1 cellular context compared by ENCODE assay signal in the genomic region with DNA sequence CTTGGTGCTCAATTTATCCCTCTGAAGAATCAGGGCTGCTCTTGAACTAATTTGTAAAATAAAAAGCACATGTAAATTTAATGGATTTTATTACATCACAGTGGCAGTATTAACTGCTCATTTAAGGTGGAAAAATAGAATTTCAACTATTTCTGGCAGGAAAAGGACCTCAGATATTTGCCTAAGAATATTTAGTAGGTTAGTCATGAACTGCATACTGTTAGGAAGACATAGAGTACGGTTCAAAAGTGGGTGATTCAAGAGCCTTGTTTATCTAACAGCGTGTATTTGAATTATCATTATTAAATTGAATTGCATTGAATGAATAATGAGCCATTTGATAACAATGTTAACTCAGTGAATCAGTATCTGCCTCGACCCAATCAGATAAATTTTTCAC.
TF ChIP-seq lines count a peak whose summit lies in the region.

No MANE protein-coding gene starts in this region.

TF ChIP-seq in HepG2, 621 proteins besides CTCF, POLR2A, EP300 and RAD21 (continued from another document):
- TF ChIP-seq, protein P1, sequence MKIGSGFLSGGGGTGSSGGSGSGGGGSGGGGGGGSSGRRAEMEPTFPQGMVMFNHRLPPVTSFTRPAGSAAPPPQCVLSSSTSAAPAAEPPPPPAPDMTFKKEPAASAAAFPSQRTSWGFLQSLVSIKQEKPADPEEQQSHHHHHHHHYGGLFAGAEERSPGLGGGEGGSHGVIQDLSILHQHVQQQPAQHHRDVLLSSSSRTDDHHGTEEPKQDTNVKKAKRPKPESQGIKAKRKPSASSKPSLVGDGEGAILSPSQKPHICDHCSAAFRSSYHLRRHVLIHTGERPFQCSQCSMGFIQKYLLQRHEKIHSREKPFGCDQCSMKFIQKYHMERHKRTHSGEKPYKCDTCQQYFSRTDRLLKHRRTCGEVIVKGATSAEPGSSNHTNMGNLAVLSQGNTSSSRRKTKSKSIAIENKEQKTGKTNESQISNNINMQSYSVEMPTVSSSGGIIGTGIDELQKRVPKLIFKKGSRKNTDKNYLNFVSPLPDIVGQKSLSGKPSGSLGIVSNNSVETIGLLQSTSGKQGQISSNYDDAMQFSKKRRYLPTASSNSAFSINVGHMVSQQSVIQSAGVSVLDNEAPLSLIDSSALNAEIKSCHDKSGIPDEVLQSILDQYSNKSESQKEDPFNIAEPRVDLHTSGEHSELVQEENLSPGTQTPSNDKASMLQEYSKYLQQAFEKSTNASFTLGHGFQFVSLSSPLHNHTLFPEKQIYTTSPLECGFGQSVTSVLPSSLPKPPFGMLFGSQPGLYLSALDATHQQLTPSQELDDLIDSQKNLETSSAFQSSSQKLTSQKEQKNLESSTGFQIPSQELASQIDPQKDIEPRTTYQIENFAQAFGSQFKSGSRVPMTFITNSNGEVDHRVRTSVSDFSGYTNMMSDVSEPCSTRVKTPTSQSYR (CRISPR knock-in tag; IDR thresholded peaks at IDR 0.05; ENCODE audit: borderline replicate concordance), result no peak
